11 cellular contexts compared by ENCODE assay signal in the genomic region with DNA sequence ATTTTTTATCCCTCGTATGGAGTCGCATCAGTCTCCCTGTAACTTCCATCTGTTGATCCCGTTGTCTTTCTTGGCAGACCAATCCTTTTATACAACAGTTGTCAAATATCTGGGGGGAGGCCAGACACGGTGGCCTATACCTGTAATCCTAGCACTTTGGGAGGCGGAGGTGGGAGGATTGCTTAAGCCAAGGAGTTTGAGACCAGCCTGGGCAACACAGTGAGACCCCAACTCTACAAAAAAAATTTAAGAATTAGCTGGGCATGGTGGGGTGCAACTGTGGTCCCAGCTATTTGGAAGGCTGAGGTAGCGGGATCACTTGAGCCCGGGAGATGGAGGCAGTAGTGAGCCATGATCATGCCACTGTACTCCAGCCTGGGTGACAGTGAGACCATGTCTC. TPM values are rescaled to one million over a fixed set of nuclear protein-coding genes. Genes with fewer than 3 reads are reported as not detected.
A peak's percentile ranks its signal among the peaks of the same experiment; 100 is the strongest.
DNase-seq lines count a peak whose midpoint lies in the region; ATAC-seq, FAIRE-seq and TF ChIP-seq lines count a peak whose summit lies in the region.
"Had no signal": no experiment of that assay in that cellular context is flagged by ENCODE, and none has a peak within 500 bp of the region (broad histone marks: within the 10 kb centered on the region; RNA-seq: fewer than 3 reads in every experiment).

No MANE protein-coding gene starts in this region.

- H3K4me2 ChIP-seq in endothelial cell of umbilical vein (ENCODE audit: insufficient read depth, low read length) = peak overlapping the region; percentile 98
- H3K4me2 ChIP-seq in smooth muscle cell = peak overlapping the region; percentile 93

- no TSS peak for BruUV-seq in Panc1 (replicated peaks; lab: Mats Ljungman, UMichigan)
- BruUV-seq in endothelial cell of umbilical vein (replicated peaks; lab: Mats Ljungman, UMichigan) = no TSS peak

- H3F3A ChIP-seq in smooth muscle cell (ENCODE audit: low read depth) = peaks cover 33% of the 10 kb centered on the region

- no peak for TF ChIP-seq CTCF in Panc1 (IDR thresholded peaks at IDR 0.05)
- TF ChIP-seq CTCF in endothelial cell of umbilical vein (IDR thresholded peaks at IDR 0.05; ENCODE audit: extremely low read depth in 1 of 2, insufficient read depth in 1 of 2, low read depth in 1 of 2, low read length in 2 of 2) = no peak
- TF ChIP-seq CTCF in smooth muscle cell (IDR thresholded peaks at IDR 0.05; ENCODE audit: borderline replicate concordance, insufficient read depth, poor library complexity, severe bottlenecking) = no peak

- H3K9me1 ChIP-seq in endothelial cell of umbilical vein (replicated peaks; ENCODE audit: control insufficient read depth, extremely low read depth, insufficient read depth, low read length) = no peaks in the 10 kb centered on the region

- H4K20me1 ChIP-seq in endothelial cell of umbilical vein (replicated peaks; ENCODE audit: control insufficient read depth, extremely low read depth, insufficient read depth, low read length) = no peaks in the 10 kb centered on the region
- peaks cover 9% of the 10 kb centered on the region for H4K20me1 ChIP-seq in smooth muscle cell (ENCODE audit: low read depth)

- H3K4me3 Mint-ChIP-seq in activated T-cell treated with anti-CD3 and anti-CD28 coated beads, Interleukin-2, amount 50 U/mL, for 24 hours = peak overlapping the region; percentile 100

- H3K9me3 ChIP-seq in Panc1 (ENCODE audit: control insufficient read depth, insufficient read depth, low read depth, low read length) = no peaks in the 10 kb centered on the region
- H3K9me3 ChIP-seq in endothelial cell of umbilical vein (replicated peaks; ENCODE audit: control insufficient read depth, insufficient read depth, low read length) = no peaks in the 10 kb centered on the region
- H3K9me3 ChIP-seq in smooth muscle cell (replicated peaks; ENCODE audit: low read depth) = no peaks in the 10 kb centered on the region
- H3K9me3 ChIP-seq: uterus had no signal

- FAIRE-seq in endothelial cell of umbilical vein (lab: Jason Lieb, UNC) = no peak

- H3K36me3 ChIP-seq in Panc1 (ENCODE audit: control insufficient read depth, insufficient read depth, low read length) = peaks cover 51% of the 10 kb centered on the region
- peaks cover 10 to 21% of the 10 kb centered on the region in 2 experiments for H3K36me3 ChIP-seq in endothelial cell of umbilical vein (ENCODE audit: control insufficient read depth in 2 of 2, extremely low read depth in 1 of 2, insufficient read depth in 2 of 2, low read length in 2 of 2)
- H3K36me3 ChIP-seq in smooth muscle cell (ENCODE audit: low read depth) = no peaks in the 10 kb centered on the region
- H3K36me3 ChIP-seq: uterus had no signal

- dilution Hi-C loops in endothelial cell of umbilical vein (cut with MboI; ENCODE audit: extremely low pct_ligation_motif_present, low sequenced_read_pairs) = no loop called here

- no peak for TF ChIP-seq POLR2A in endothelial cell of umbilical vein (IDR thresholded peaks at IDR 0.05; ENCODE audit: low read depth, low read length)

- H3K9me3 Mint-ChIP-seq in activated T-cell treated with anti-CD3 and anti-CD28 coated beads, Interleukin-2, amount 50 U/mL, for 24 hours = no peaks in the 10 kb centered on the region

- in situ Hi-C loops in Panc1 (cut with HindIII; ENCODE audit: low pct_unique_long_range_greater_than_20kb, low sequenced_read_pairs) = no loop called here

- H3K79me2 ChIP-seq in endothelial cell of umbilical vein (ENCODE audit: control insufficient read depth, insufficient read depth, low read length) = peaks cover 51% of the 10 kb centered on the region
- peaks cover 57% of the 10 kb centered on the region for H3K79me2 ChIP-seq in smooth muscle cell (ENCODE audit: low read depth)

- intact Hi-C loops in Panc1 (cut with micrococcal nuclease; ENCODE audit: unreplicated experiment) (no loop called here), endothelial cell of umbilical vein (cut with micrococcal nuclease) (loop anchor here (2.0 to 10.0 kb wide), 3 partner anchors 386 to 556 kb away; partner anchors contain the start of genes IGFBP2 and RPL37A)

- 95% methylated on average over 7 of the region's 7 CpGs for WGBS in smooth muscle cell (ENCODE audit: low lambda C conversion rate)

- H3K27ac ChIP-seq in Panc1 (ENCODE audit: low read length) (peak overlapping the region; percentile 94; the same call in 1 of the 2 replicates), endothelial cell of umbilical vein (ENCODE audit: insufficient read depth, low read depth, low read length) (no peak overlapping the region), smooth muscle cell (ENCODE audit: low read depth) (peak overlapping the region; percentile 68)

- POLR2A ChIA-PET in Panc1 (lab: Charles Lee) = no interaction called here
- POLR2A ChIA-PET in endothelial cell of umbilical vein (lab: Charles Lee) = no interaction called here

- H3K4me1 ChIP-seq in Panc1 (ENCODE audit: control insufficient read depth, insufficient read depth, low read length) = peaks cover 51% of the 10 kb centered on the region
- peaks cover 29% of the 10 kb centered on the region for H3K4me1 ChIP-seq in endothelial cell of umbilical vein (ENCODE audit: control insufficient read depth, extremely low read depth, insufficient read depth, low read length)
- peaks cover 45% of the 10 kb centered on the region for H3K4me1 ChIP-seq in smooth muscle cell (ENCODE audit: low read depth)

- no peak for DNase-seq in activated T-cell treated with anti-CD3 and anti-CD28 coated beads, Interleukin-2, amount 50 U/mL, for 24 hours
- DNase-seq in activated T-cell treated with anti-CD3 and anti-CD28 coated beads, Interleukin-2, amount 50 U/mL, for 1 hour = no peak
- DNase-seq in Panc1 (ENCODE audit: low read depth, low spot score) (no peak), endothelial cell of umbilical vein (ENCODE audit: low read depth, low spot score) (no peak), smooth muscle cell (lab: John Stamatoyannopoulos, UW; ENCODE audit: unreplicated experiment) (no peak), DMS153 (lab: John Stamatoyannopoulos, UW) (no peak), NCI-H146 (lab: John Stamatoyannopoulos, UW) (no peak), retina (no peak)
- DNase-seq: islet precursor cell, T-helper 9 cell, uterus had no signal

- no peak for ATAC-seq in Panc1

- H3K27me3 ChIP-seq in Panc1 (ENCODE audit: control insufficient read depth, insufficient read depth, low read length) (no peaks in the 10 kb centered on the region), endothelial cell of umbilical vein (ENCODE audit: control insufficient read depth in 2 of 2, insufficient read depth in 2 of 2, low read length in 2 of 2) (no peaks in the 10 kb centered on the region), smooth muscle cell (ENCODE audit: low read depth) (no peaks in the 10 kb centered on the region)
- H3K27me3 ChIP-seq: uterus had no signal

- no peak overlapping the region for H3K4me3 ChIP-seq in Panc1 (ENCODE audit: low read depth in 2 of 2, low read length in 2 of 2)
- no peak overlapping the region for H3K4me3 ChIP-seq in endothelial cell of umbilical vein (replicated peaks in 1 of 3; ENCODE audit: insufficient read depth in 1 of 3, low read depth in 1 of 3, low read length in 3 of 3)
- H3K4me3 ChIP-seq in smooth muscle cell = no peak overlapping the region

- H3K36me3 Mint-ChIP-seq in activated T-cell treated with anti-CD3 and anti-CD28 coated beads, Interleukin-2, amount 50 U/mL, for 24 hours (ENCODE audit: low read depth) = peaks cover 70% of the 10 kb centered on the region

- CTCF ChIA-PET in Panc1 (lab: Charles Lee) = no interaction called here
- CTCF ChIA-PET in endothelial cell of umbilical vein (lab: Charles Lee) = interaction anchor here (0.8 to 1.0 kb wide), 2 partner anchors 407 to 555 kb away, joined by 3 to 7 read pairs; no protein-coding TSS in a partner anchor

- H3K4me1 Mint-ChIP-seq in activated T-cell treated with anti-CD3 and anti-CD28 coated beads, Interleukin-2, amount 50 U/mL, for 24 hours (ENCODE audit: low read depth) = peaks cover 67% of the 10 kb centered on the region

- H3K27me3 Mint-ChIP-seq in activated T-cell treated with anti-CD3 and anti-CD28 coated beads, Interleukin-2, amount 50 U/mL, for 24 hours = no peaks in the 10 kb centered on the region

- H3K9ac ChIP-seq in endothelial cell of umbilical vein (replicated peaks; ENCODE audit: extremely low read depth, insufficient read depth, low read length) (peak overlapping the region; percentile 100), smooth muscle cell (ENCODE audit: low read depth) (peak overlapping the region; percentile 92)

- H3K27ac Mint-ChIP-seq in activated T-cell treated with anti-CD3 and anti-CD28 coated beads, Interleukin-2, amount 50 U/mL, for 24 hours = peak overlapping the region; percentile 100

- no peak overlapping the region for H2AFZ ChIP-seq in endothelial cell of umbilical vein (ENCODE audit: low read depth, low read length)
- no peak overlapping the region for H2AFZ ChIP-seq in smooth muscle cell (ENCODE audit: low read depth)

RNA-seq across cellular contexts. Expression of gene XRCC5, which starts 2.0 kb away (rescaled TPM):
- total RNA-seq in Panc1 (2021; ENCODE audit: unreplicated experiment) (322 TPM), endothelial cell of umbilical vein (313 and 319 TPM in 2 replicates), smooth muscle cell (266 and 283 TPM in 2 replicates)
- polyA plus RNA-seq in Panc1 (2012; ENCODE audit: insufficient read length) = 173 TPM
- polyA plus RNA-seq in endothelial cell of umbilical vein (177 and 267 TPM in 2 replicates), smooth muscle cell (197 and 200 TPM in 2 replicates)
- polyA plus RNA-seq in endothelial cell of umbilical vein (2011; cell fraction: cytosol; rRNA removed) = 201 and 238 TPM in 2 replicates
- polyA plus RNA-seq in endothelial cell of umbilical vein (2011; cell fraction: nucleus; rRNA removed) = 228 and 252 TPM in 2 replicates
- polyA plus RNA-seq in endothelial cell of umbilical vein (2012) = 235 and 329 TPM in 2 replicates
- polyA minus RNA-seq in endothelial cell of umbilical vein = 729 and 798 TPM in 2 replicates
- polyA minus RNA-seq in endothelial cell of umbilical vein (2011; cell fraction: cytosol; rRNA and poly(A)+ RNA removed) = 124 TPM
- polyA minus RNA-seq in endothelial cell of umbilical vein (2011; cell fraction: nucleus; rRNA and poly(A)+ RNA removed) = 257 and 399 TPM in 2 replicates

RNA-seq across cellular contexts. Expression of gene TMEM169, which starts 29.4 kb away (rescaled TPM):
- total RNA-seq in Panc1 (2021; ENCODE audit: unreplicated experiment) = 0.74 TPM
- 1.6 TPM for polyA plus RNA-seq in Panc1 (2012; ENCODE audit: insufficient read length)
- 0.20 TPM in 1 of 2 replicates, not detected in the other for total RNA-seq in endothelial cell of umbilical vein
- not detected in 2 replicates for polyA plus RNA-seq in endothelial cell of umbilical vein
- polyA plus RNA-seq in endothelial cell of umbilical vein (2011; cell fraction: cytosol; rRNA removed) = not detected in 2 replicates
- not detected in 2 replicates for polyA plus RNA-seq in endothelial cell of umbilical vein (2011; cell fraction: nucleus; rRNA removed)
- polyA plus RNA-seq in endothelial cell of umbilical vein (2012) = 0.07 and 0.18 TPM in 2 replicates
- polyA minus RNA-seq in endothelial cell of umbilical vein = not detected in 2 replicates
- not detected for polyA minus RNA-seq in endothelial cell of umbilical vein (2011; cell fraction: cytosol; rRNA and poly(A)+ RNA removed)
- polyA minus RNA-seq in endothelial cell of umbilical vein (2011; cell fraction: nucleus; rRNA and poly(A)+ RNA removed) = not detected in 2 replicates
- total RNA-seq in smooth muscle cell = 3.6 and 5.7 TPM in 2 replicates
- 5.7 and 6.3 TPM in 2 replicates for polyA plus RNA-seq in smooth muscle cell

RNA-seq across cellular contexts. Expression of gene PECR, which starts 29.5 kb away (rescaled TPM):
- total RNA-seq in Panc1 (2021; ENCODE audit: unreplicated experiment) (16.5 TPM), endothelial cell of umbilical vein (5.4 and 6.2 TPM in 2 replicates), smooth muscle cell (4.8 and 8.4 TPM in 2 replicates)
- 19.2 TPM for polyA plus RNA-seq in Panc1 (2012; ENCODE audit: insufficient read length)
- polyA plus RNA-seq in endothelial cell of umbilical vein (4.1 and 4.7 TPM in 2 replicates), smooth muscle cell (3.9 and 10.0 TPM in 2 replicates)
- 4.4 and 5.3 TPM in 2 replicates for polyA plus RNA-seq in endothelial cell of umbilical vein (2011; cell fraction: cytosol; rRNA removed)
- polyA plus RNA-seq in endothelial cell of umbilical vein (2011; cell fraction: nucleus; rRNA removed) = 3.4 and 4.4 TPM in 2 replicates
- 6.1 and 7.7 TPM in 2 replicates for polyA plus RNA-seq in endothelial cell of umbilical vein (2012)
- polyA minus RNA-seq in endothelial cell of umbilical vein = 1.9 and 6.0 TPM in 2 replicates
- 3.5 TPM for polyA minus RNA-seq in endothelial cell of umbilical vein (2011; cell fraction: cytosol; rRNA and poly(A)+ RNA removed)
- polyA minus RNA-seq in endothelial cell of umbilical vein (2011; cell fraction: nucleus; rRNA and poly(A)+ RNA removed) = 2.7 and 4.8 TPM in 2 replicates
